ENCODE assay signal across 27 cellular contexts in the genomic region with DNA sequence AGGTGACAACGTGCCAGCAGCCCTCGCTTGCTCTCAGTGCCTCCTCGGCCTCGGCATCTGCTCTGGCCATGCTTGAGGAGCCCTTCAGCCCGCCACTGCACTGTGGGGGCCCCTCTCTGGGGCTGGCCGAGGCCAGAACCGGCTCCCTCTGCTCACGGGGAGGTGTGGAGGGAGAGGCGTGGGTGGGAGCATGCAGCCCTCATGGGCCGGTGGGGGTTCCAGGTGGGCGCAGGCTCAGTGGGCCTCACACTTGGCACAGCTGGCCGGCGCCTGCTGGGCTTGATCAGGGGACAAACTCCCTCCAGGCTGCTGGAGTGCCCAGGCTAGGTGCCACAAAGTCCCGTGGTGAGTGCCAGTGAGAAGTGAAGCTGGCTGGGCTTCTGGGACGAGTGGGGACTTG.
"Had no signal": no experiment of that assay in that cellular context is flagged by ENCODE, and none has a peak within 500 bp of the region (broad histone marks: within the 10 kb centered on the region; RNA-seq: fewer than 3 reads in every experiment).

No MANE protein-coding gene starts in this region.

- ATAC-seq: activated CD8-positive, alpha-beta T cell treated with anti-CD3 and anti-CD28 coated beads for 36 hours; activated naive CD8-positive, alpha-beta T cell treated with anti-CD3 and anti-CD28 coated beads, Interleukin-2, amount 50 U/mL, for 24 hours; T-cell had no signal

- H3K4me3 ChIP-seq: ascending aorta, cardiac muscle cell had no signal

- H3K27me3 ChIP-seq: ascending aorta, cardiac muscle cell had no signal

- DNase-seq: activated B cell treated with CpG ODN at 0.5 μM for 24 hours; activated CD4-positive, alpha-beta memory T cell treated with anti-CD3 and anti-CD28 coated beads for 36 hours; activated CD4-positive, alpha-beta T cell treated with anti-CD3 and anti-CD28 coated beads for 4 hours; activated CD4-positive, alpha-beta T cell treated with anti-CD3 and anti-CD28 coated beads, Interleukin-2, amount 10 ng/mL, durations not matched to agents 24 days and 14 days; activated CD4-positive, alpha-beta T cell treated with anti-CD3 and anti-CD28 coated beads, Interleukin-2, amount 50 U/mL, for 1 hour; activated CD4-positive, alpha-beta T cell treated with anti-CD3 and anti-CD28 coated beads, Interleukin-2, amount 50 U/mL, for 4 hours; activated CD4-positive, CD25-positive, alpha-beta regulatory T cell treated with anti-CD3 and anti-CD28 coated beads, Interleukin-2, amount 50 U/mL, for 72 hours; activated CD8-positive, alpha-beta memory T cell treated with anti-CD3 and anti-CD28 coated beads, Interleukin-2, amount 50 U/mL, for 48 hours; activated CD8-positive, alpha-beta T cell treated with anti-CD3 and anti-CD28 coated beads for 36 hours; activated effector memory CD4-positive, alpha-beta T cell treated with Interleukin-2 at 50 U/mL for 16 hours; activated gamma-delta T cell; activated naive CD4-positive, alpha-beta T cell treated with anti-CD3 and anti-CD28 coated beads, Interleukin-2, amount 10 ng/mL, durations not matched to agents 7 days and 5 days; activated naive CD4-positive, alpha-beta T cell treated with Interleukin-2 at 50 U/mL for 16 hours; activated naive CD8-positive, alpha-beta T cell treated with anti-CD3 and anti-CD28 coated beads, Interleukin-2, amount 10 ng/mL, durations not matched to agents 7 days and 5 days; activated naive CD8-positive, alpha-beta T cell treated with anti-CD3 and anti-CD28 coated beads, Interleukin-2, amount 50 U/mL, for 24 hours; activated T-cell treated with anti-CD3 and anti-CD28 coated beads, Interleukin-2, amount 50 U/mL, for 24 hours; activated T-cell treated with anti-CD3 and anti-CD28 coated beads, Interleukin-2, amount 50 U/mL, for 48 hours; amygdala; anterior cingulate cortex; caudate nucleus; cerebellar nuclear complex; T-cell; T-helper 2 cell; T-helper 9 cell had no signal

- H3K27ac ChIP-seq: ascending aorta, cardiac muscle cell, VCaP had no signal

- H3K36me3 ChIP-seq: ascending aorta, cardiac muscle cell had no signal

- H3K4me1 ChIP-seq: ascending aorta had no signal
